1 cellular context compared by ENCODE assay signal in the genomic region with DNA sequence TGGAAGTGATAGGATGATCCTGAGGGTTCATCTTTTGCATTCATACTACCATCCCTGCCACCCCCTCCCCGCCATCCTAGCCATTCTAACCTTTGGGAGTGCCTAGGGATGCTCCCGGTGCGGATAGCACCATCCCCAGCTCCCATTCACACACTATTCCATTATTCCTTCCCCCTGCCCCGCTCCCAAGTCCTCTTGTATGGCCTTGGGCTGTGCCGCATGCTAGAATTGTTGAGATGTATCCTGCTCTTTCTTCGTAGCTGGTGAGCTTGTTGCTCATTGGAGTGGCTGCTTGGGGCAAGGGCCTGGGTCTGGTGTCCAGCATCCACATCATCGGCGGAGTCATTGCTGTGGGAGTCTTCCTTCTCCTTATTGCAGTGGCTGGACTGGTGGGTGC.
TF ChIP-seq lines count a peak whose summit lies in the region.

No MANE protein-coding gene starts in this region.

TF ChIP-seq in K562, 482 proteins besides CTCF, POLR2A, EP300 and RAD21 (continues in another document):
- TF ChIP-seq ARID1B (IDR thresholded peaks at IDR 0.05) (no peak), MLLT1 (IDR thresholded peaks at IDR 0.05) (no peak), ZNF347 (CRISPR knock-in tag; IDR thresholded peaks at IDR 0.05; ENCODE audit: low read depth) (no peak), BRF1 (IDR thresholded peaks at IDR 0.05; ENCODE audit: borderline replicate concordance, extremely low read depth, insufficient read length) (no peak), BRD9 (IDR thresholded peaks at IDR 0.05; ENCODE audit: low read depth, partially characterized antibody) (no peak), ASH1L (IDR thresholded peaks at IDR 0.05; ENCODE audit: borderline replicate concordance, low read depth, partially characterized antibody) (no peak), CEBPB (tag; IDR thresholded peaks at IDR 0.05) (no peak), KDM1A (IDR thresholded peaks at IDR 0.05) (no peak), MTA3 (IDR thresholded peaks at IDR 0.05; ENCODE audit: borderline replicate concordance) (no peak), TFAM (CRISPR knock-in tag; conservative IDR thresholded peaks at IDR 0.05) (no peak), ZBTB26 (CRISPR knock-in tag; IDR thresholded peaks at IDR 0.05) (no peak), NCOR1 (IDR thresholded peaks at IDR 0.05) (no peak; the same call in 1 of the 2 replicates), HMGN3 (IDR thresholded peaks at IDR 0.05; ENCODE audit: borderline replicate concordance, extremely low read depth, insufficient read length, low read depth, low read length) (no peak), ZNF146 (CRISPR knock-in tag; IDR thresholded peaks at IDR 0.05; ENCODE audit: unreplicated experiment) (no peak), ZNF133 (CRISPR knock-in tag; IDR thresholded peaks at IDR 0.05) (no peak), ZBTB1 (CRISPR knock-in tag; IDR thresholded peaks at IDR 0.05; ENCODE audit: borderline replicate concordance, low read depth) (no peak), FOS (IDR thresholded peaks at IDR 0.05; ENCODE audit: extremely low read depth, insufficient read length) (no peak), ESRRB (CRISPR knock-in tag; IDR thresholded peaks at IDR 0.05; ENCODE audit: borderline replicate concordance) (no peak), RBM22 (IDR thresholded peaks at IDR 0.05; ENCODE audit: low read depth, low read length, poor library complexity, severe bottlenecking) (no peak), E2F1 (CRISPR knock-in tag; IDR thresholded peaks at IDR 0.05) (no peak), BDP1 (IDR thresholded peaks at IDR 0.05; ENCODE audit: insufficient read depth, insufficient read length) (no peak)
- TF ChIP-seq, protein P1, sequence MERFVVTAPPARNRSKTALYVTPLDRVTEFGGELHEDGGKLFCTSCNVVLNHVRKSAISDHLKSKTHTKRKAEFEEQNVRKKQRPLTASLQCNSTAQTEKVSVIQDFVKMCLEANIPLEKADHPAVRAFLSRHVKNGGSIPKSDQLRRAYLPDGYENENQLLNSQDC (CRISPR knock-in tag; IDR thresholded peaks at IDR 0.05): no peak
- TF ChIP-seq, protein P2, sequence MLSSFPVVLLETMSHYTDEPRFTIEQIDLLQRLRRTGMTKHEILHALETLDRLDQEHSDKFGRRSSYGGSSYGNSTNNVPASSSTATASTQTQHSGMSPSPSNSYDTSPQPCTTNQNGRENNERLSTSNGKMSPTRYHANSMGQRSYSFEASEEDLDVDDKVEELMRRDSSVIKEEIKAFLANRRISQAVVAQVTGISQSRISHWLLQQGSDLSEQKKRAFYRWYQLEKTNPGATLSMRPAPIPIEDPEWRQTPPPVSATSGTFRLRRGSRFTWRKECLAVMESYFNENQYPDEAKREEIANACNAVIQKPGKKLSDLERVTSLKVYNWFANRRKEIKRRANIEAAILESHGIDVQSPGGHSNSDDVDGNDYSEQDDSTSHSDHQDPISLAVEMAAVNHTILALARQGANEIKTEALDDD (IDR thresholded peaks at IDR 0.05): no peak
- TF ChIP-seq, protein P3, sequence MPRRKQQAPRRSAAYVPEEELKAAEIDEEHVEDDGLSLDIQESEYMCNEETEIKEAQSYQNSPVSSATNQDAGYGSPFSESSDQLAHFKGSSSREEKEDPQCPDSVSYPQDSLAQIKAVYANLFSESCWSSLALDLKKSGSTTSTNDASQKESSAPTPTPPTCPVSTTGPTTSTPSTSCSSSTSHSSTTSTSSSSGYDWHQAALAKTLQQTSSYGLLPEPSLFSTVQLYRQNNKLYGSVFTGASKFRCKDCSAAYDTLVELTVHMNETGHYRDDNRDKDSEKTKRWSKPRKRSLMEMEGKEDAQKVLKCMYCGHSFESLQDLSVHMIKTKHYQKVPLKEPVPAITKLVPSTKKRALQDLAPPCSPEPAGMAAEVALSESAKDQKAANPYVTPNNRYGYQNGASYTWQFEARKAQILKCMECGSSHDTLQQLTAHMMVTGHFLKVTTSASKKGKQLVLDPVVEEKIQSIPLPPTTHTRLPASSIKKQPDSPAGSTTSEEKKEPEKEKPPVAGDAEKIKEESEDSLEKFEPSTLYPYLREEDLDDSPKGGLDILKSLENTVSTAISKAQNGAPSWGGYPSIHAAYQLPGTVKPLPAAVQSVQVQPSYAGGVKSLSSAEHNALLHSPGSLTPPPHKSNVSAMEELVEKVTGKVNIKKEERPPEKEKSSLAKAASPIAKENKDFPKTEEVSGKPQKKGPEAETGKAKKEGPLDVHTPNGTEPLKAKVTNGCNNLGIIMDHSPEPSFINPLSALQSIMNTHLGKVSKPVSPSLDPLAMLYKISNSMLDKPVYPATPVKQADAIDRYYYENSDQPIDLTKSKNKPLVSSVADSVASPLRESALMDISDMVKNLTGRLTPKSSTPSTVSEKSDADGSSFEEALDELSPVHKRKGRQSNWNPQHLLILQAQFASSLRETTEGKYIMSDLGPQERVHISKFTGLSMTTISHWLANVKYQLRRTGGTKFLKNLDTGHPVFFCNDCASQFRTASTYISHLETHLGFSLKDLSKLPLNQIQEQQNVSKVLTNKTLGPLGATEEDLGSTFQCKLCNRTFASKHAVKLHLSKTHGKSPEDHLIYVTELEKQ (CRISPR knock-in tag; IDR thresholded peaks at IDR 0.05): no peak
- TF ChIP-seq, protein P4, sequence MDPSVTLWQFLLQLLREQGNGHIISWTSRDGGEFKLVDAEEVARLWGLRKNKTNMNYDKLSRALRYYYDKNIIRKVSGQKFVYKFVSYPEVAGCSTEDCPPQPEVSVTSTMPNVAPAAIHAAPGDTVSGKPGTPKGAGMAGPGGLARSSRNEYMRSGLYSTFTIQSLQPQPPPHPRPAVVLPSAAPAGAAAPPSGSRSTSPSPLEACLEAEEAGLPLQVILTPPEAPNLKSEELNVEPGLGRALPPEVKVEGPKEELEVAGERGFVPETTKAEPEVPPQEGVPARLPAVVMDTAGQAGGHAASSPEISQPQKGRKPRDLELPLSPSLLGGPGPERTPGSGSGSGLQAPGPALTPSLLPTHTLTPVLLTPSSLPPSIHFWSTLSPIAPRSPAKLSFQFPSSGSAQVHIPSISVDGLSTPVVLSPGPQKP (CRISPR knock-in tag; IDR thresholded peaks at IDR 0.05): no peak
- TF ChIP-seq, protein P5, sequence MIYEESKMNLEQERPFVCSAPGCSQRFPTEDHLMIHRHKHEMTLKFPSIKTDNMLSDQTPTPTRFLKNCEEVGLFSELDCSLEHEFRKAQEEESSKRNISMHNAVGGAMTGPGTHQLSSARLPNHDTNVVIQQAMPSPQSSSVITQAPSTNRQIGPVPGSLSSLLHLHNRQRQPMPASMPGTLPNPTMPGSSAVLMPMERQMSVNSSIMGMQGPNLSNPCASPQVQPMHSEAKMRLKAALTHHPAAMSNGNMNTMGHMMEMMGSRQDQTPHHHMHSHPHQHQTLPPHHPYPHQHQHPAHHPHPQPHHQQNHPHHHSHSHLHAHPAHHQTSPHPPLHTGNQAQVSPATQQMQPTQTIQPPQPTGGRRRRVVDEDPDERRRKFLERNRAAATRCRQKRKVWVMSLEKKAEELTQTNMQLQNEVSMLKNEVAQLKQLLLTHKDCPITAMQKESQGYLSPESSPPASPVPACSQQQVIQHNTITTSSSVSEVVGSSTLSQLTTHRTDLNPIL (CRISPR knock-in tag; IDR thresholded peaks at IDR 0.05): no peak
- TF ChIP-seq, protein P6, sequence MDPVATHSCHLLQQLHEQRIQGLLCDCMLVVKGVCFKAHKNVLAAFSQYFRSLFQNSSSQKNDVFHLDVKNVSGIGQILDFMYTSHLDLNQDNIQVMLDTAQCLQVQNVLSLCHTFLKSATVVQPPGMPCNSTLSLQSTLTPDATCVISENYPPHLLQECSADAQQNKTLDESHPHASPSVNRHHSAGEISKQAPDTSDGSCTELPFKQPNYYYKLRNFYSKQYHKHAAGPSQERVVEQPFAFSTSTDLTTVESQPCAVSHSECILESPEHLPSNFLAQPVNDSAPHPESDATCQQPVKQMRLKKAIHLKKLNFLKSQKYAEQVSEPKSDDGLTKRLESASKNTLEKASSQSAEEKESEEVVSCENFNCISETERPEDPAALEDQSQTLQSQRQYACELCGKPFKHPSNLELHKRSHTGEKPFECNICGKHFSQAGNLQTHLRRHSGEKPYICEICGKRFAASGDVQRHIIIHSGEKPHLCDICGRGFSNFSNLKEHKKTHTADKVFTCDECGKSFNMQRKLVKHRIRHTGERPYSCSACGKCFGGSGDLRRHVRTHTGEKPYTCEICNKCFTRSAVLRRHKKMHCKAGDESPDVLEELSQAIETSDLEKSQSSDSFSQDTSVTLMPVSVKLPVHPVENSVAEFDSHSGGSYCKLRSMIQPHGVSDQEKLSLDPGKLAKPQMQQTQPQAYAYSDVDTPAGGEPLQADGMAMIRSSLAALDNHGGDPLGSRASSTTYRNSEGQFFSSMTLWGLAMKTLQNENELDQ (CRISPR knock-in tag; IDR thresholded peaks at IDR 0.05; ENCODE audit: borderline replicate concordance): 0 out of 2 replicates have a peak, but pooled peaks have one; percentile 43
- TF ChIP-seq, protein P7, sequence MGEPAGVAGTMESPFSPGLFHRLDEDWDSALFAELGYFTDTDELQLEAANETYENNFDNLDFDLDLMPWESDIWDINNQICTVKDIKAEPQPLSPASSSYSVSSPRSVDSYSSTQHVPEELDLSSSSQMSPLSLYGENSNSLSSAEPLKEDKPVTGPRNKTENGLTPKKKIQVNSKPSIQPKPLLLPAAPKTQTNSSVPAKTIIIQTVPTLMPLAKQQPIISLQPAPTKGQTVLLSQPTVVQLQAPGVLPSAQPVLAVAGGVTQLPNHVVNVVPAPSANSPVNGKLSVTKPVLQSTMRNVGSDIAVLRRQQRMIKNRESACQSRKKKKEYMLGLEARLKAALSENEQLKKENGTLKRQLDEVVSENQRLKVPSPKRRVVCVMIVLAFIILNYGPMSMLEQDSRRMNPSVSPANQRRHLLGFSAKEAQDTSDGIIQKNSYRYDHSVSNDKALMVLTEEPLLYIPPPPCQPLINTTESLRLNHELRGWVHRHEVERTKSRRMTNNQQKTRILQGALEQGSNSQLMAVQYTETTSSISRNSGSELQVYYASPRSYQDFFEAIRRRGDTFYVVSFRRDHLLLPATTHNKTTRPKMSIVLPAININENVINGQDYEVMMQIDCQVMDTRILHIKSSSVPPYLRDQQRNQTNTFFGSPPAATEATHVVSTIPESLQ (CRISPR knock-in tag; IDR thresholded peaks at IDR 0.05): no peak
- TF ChIP-seq, protein P8, sequence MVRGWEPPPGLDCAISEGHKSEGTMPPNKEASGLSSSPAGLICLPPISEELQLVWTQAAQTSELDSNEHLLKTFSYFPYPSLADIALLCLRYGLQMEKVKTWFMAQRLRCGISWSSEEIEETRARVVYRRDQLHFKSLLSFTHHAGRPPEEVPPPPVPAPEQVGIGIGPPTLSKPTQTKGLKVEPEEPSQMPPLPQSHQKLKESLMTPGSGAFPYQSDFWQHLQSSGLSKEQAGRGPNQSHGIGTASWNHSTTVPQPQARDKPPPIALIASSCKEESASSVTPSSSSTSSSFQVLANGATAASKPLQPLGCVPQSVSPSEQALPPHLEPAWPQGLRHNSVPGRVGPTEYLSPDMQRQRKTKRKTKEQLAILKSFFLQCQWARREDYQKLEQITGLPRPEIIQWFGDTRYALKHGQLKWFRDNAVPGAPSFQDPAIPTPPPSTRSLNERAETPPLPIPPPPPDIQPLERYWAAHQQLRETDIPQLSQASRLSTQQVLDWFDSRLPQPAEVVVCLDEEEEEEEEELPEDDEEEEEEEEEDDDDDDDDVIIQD (CRISPR knock-in tag; IDR thresholded peaks at IDR 0.05): no peak
- TF ChIP-seq, protein P9, sequence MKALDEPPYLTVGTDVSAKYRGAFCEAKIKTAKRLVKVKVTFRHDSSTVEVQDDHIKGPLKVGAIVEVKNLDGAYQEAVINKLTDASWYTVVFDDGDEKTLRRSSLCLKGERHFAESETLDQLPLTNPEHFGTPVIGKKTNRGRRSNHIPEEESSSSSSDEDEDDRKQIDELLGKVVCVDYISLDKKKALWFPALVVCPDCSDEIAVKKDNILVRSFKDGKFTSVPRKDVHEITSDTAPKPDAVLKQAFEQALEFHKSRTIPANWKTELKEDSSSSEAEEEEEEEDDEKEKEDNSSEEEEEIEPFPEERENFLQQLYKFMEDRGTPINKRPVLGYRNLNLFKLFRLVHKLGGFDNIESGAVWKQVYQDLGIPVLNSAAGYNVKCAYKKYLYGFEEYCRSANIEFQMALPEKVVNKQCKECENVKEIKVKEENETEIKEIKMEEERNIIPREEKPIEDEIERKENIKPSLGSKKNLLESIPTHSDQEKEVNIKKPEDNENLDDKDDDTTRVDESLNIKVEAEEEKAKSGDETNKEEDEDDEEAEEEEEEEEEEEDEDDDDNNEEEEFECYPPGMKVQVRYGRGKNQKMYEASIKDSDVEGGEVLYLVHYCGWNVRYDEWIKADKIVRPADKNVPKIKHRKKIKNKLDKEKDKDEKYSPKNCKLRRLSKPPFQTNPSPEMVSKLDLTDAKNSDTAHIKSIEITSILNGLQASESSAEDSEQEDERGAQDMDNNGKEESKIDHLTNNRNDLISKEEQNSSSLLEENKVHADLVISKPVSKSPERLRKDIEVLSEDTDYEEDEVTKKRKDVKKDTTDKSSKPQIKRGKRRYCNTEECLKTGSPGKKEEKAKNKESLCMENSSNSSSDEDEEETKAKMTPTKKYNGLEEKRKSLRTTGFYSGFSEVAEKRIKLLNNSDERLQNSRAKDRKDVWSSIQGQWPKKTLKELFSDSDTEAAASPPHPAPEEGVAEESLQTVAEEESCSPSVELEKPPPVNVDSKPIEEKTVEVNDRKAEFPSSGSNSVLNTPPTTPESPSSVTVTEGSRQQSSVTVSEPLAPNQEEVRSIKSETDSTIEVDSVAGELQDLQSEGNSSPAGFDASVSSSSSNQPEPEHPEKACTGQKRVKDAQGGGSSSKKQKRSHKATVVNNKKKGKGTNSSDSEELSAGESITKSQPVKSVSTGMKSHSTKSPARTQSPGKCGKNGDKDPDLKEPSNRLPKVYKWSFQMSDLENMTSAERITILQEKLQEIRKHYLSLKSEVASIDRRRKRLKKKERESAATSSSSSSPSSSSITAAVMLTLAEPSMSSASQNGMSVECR (CRISPR knock-in tag; IDR thresholded peaks at IDR 0.05): no peak
